Comparison of ENCODE assay signal across 25 cellular contexts in the genomic region with DNA sequence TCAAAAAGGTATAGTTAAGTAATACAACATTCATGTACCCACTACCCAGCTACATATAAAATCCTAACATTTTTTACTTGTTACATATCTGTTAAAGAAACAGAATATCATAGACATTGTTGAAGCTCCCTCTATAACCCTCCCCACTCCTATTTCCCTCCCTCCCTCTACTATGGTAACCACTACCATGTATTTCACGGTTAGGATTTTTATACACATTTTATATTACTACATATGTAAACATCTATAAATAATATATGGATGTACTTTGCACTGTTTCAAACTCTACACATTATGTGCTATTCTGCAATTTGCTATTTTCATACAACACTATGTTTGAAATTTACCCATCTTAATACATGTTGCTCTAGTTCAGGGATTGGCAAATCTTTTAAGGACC. TPM values are rescaled to one million over a fixed set of nuclear protein-coding genes. Genes with fewer than 3 reads are reported as not detected.
DNase-seq lines count a peak whose midpoint lies in the region; ATAC-seq, FAIRE-seq and TF ChIP-seq lines count a peak whose summit lies in the region.
"Had no signal": no experiment of that assay in that cellular context is flagged by ENCODE, and none has a peak within 500 bp of the region (broad histone marks: within the 10 kb centered on the region; RNA-seq: fewer than 3 reads in every experiment).

No MANE protein-coding gene starts in this region.

- no peaks in the 10 kb centered on the region for H3K4me1 ChIP-seq in mucosa of descending colon (ENCODE audit: low read depth)
- H3K4me1 ChIP-seq: A549; BLaER1 treated with 17β-estradiol and CSF1 and Interleukin-3, amounts not matched to agents 10 nM and 100 nM; Caco-2 had no signal

- no peaks in the 10 kb centered on the region for H3K36me3 ChIP-seq in mucosa of descending colon (ENCODE audit: low read depth)

- no peak overlapping the region for H3K4me3 ChIP-seq in mucosa of descending colon
- H3K4me3 ChIP-seq: A549; BLaER1 treated with 17β-estradiol and CSF1 and Interleukin-3, amounts not matched to agents 10 nM and 100 nM; GM12878 had no signal

- intact Hi-C loops in mucosa of descending colon (cut with DNase I, micrococcal nuclease), result no loop called here

- H3K9me3 ChIP-seq in mucosa of descending colon, result no peaks in the 10 kb centered on the region
- H3K9me3 ChIP-seq: A549; BLaER1 treated with 17β-estradiol and CSF1 and Interleukin-3, amounts not matched to agents 10 nM and 100 nM; Caco-2 had no signal

- peak; percentile 44 for FAIRE-seq in D721Med (lab: Jason Lieb, UNC)
- FAIRE-seq: A549, GM12878, GM12892, GM18507, GM19239 had no signal

- TF ChIP-seq CTCF in D721Med (IDR thresholded peaks at IDR 0.05; ENCODE audit: insufficient read depth, missing control alignments) (no peak), VCaP (conservative IDR thresholded peaks at IDR 0.05) (no peak), mucosa of descending colon (IDR thresholded peaks at IDR 0.05) (no peak)

- ATAC-seq in mucosa of descending colon (peak; percentile 22), HG03565 (IDR thresholded peaks at IDR 0.05; ENCODE audit: unreplicated experiment) (no peak)
- ATAC-seq: A549; CD8-positive, alpha-beta T cell; GM12878 had no signal

- H3K27ac ChIP-seq in VCaP, result 0 out of 2 replicates have a peak overlapping the region, but pooled peaks have one; percentile 0
- H3K27ac ChIP-seq: A549; BLaER1 treated with 17β-estradiol and CSF1 and Interleukin-3, amounts not matched to agents 10 nM and 100 nM; C4-2B had no signal

- DNase-seq in D721Med (ENCODE audit: insufficient read length, low spot score), result no peak
- DNase-seq in mucosa of descending colon, result no peak
- no peak for DNase-seq in kidney tubule cell (ENCODE audit: low spot score)
- DNase-seq in inferior parietal cortex (ENCODE audit: extremely low spot score), result no peak
- DNase-seq: AML-193; Caco-2; Calu3; CD4-positive, alpha-beta T cell; CD8-positive, alpha-beta T cell; DMS 273 treated with DMSO at 0.1 percent for 48 hours; DMS153; DMS53; DMS79; DND-41; EL; GDM1 had no signal

RNA-seq across cellular contexts. Expression of gene THOC1, which starts 36.3 kb away (rescaled TPM):
- total RNA-seq in mucosa of descending colon, result 10 to 100 TPM; 25.9 to 32.8 (median 27.6) TPM
